ENCODE assay signal across 1 cellular context in the genomic region with DNA sequence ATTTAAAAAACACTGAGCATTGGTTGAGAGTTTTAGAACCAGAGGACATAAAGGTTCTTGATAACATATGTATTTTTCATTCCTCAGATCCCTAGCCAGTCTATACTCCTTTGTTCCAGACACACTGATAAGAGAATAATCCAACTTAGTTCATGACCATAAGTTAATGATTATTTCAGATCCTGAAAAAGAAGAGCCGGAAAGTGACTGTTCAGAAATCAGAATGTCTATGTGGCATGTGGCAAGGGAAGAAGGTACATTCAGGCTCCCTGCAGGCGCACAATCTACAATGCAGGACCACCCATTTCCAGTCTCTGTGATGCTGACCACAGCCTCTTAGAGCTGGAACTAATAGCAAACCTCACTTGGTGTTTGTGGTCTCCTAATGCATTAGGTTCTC.
TF ChIP-seq lines count a peak whose summit lies in the region.

No MANE protein-coding gene starts in this region.

TF ChIP-seq in HepG2, 621 proteins besides CTCF, POLR2A, EP300 and RAD21 (continued from another document):
- TF ChIP-seq ZNF367 (CRISPR knock-in tag; IDR thresholded peaks at IDR 0.05; ENCODE audit: borderline replicate concordance) (no peak), CEBPB (IDR thresholded peaks at IDR 0.05; ENCODE audit: borderline replicate concordance, low read depth, low read length) (no peak), RFX1 (IDR thresholded peaks at IDR 0.05) (no peak), SIX4 (CRISPR knock-in tag; IDR thresholded peaks at IDR 0.05) (no peak), KMT2B (CRISPR knock-in tag; IDR thresholded peaks at IDR 0.05) (no peak), ELF3 (CRISPR knock-in tag; IDR thresholded peaks at IDR 0.05) (no peak), PRDM10 (CRISPR knock-in tag; IDR thresholded peaks at IDR 0.05; ENCODE audit: low read depth) (no peak), ZNF431 (CRISPR knock-in tag; IDR thresholded peaks at IDR 0.05; ENCODE audit: borderline replicate concordance, low read depth) (no peak), SIN3A (IDR thresholded peaks at IDR 0.05; ENCODE audit: borderline replicate concordance, low read depth, low read length) (no peak), FOXP1 (IDR thresholded peaks at IDR 0.05) (no peak), FOXP1 (CRISPR knock-in tag; IDR thresholded peaks at IDR 0.05) (no peak), ZNF20 (CRISPR knock-in tag; IDR thresholded peaks at IDR 0.05) (no peak), ZBTB21 (CRISPR knock-in tag; IDR thresholded peaks at IDR 0.05) (no peak), ZNF589 (CRISPR knock-in tag; conservative IDR thresholded peaks at IDR 0.05) (no peak)
TF ChIP-seq in HepG2: peak in this region for 0.
